Comparison of ENCODE assay signal across 24 cellular contexts in genomic region chr19:8639821-8640401, GRCh38. TPM values are rescaled to one million over a fixed set of nuclear protein-coding genes. Genes with fewer than 3 reads are reported as not detected.
DNase-seq lines count a peak whose midpoint lies in the region; FAIRE-seq and TF ChIP-seq lines count a peak whose summit lies in the region.
"Had no signal": no experiment of that assay in that cellular context is flagged by ENCODE, and none has a peak within 500 bp of the region (broad histone marks: within the 10 kb centered on the region; RNA-seq: fewer than 3 reads in every experiment).

No MANE protein-coding gene starts in this region.

- H3K4me3 ChIP-seq in HL-60 (replicated peaks; ENCODE audit: insufficient read depth, low read length), result no peak overlapping the region; the same call in 1 of the 2 replicates
- H3K4me3 ChIP-seq in SK-N-MC, result no peak overlapping the region
- no peak overlapping the region for H3K4me3 ChIP-seq in hepatocyte
- H3K4me3 ChIP-seq in suprapubic skin, result no peak overlapping the region
- H3K4me3 ChIP-seq: adrenal gland, thoracic aorta had no signal

- DNase-seq in HL-60 (ENCODE audit: low read depth in 1 of 2, low spot score in 1 of 2) (no peak), SK-N-MC (ENCODE audit: low read depth, low spot score) (no peak), hepatocyte (ENCODE audit: low spot score) (no peak), suprapubic skin (ENCODE audit: low spot score in 2 of 2) (no peak), AG08396 (ENCODE audit: low spot score) (no peak), GM12891 (ENCODE audit: insufficient read length, low spot score) (no peak)
- no peak for DNase-seq in activated CD4-positive, CD25-positive, alpha-beta regulatory T cell treated with anti-CD3 and anti-CD28 coated beads, Interleukin-2, amount 50 U/mL, for 72 hours
- DNase-seq: activated effector memory CD4-positive, alpha-beta T cell treated with anti-CD3 and anti-CD28 coated beads, Interleukin-2, amount 50 U/mL, for 16 hours; BE2C; central memory CD4-positive, alpha-beta T cell; effector memory CD4-positive, alpha-beta T cell; GOT3; NCI-H2029 treated with DMSO at 0.1 percent for 48 hours; NCI-H524; occipital lobe had no signal

- H3K36me3 ChIP-seq in SK-N-MC (ENCODE audit: insufficient read depth, low read length), result no peaks in the 10 kb centered on the region
- H3K36me3 ChIP-seq in hepatocyte (replicated peaks; ENCODE audit: insufficient read depth, low read depth), result no peaks in the 10 kb centered on the region
- no peaks in the 10 kb centered on the region for H3K36me3 ChIP-seq in suprapubic skin
- H3K36me3 ChIP-seq: adrenal gland, BE2C, thoracic aorta had no signal

- H3K4me1 ChIP-seq in hepatocyte (ENCODE audit: insufficient read depth) (no peaks in the 10 kb centered on the region), suprapubic skin (peaks cover 10% of the 10 kb centered on the region)
- H3K4me1 ChIP-seq: adrenal gland, BE2C had no signal

- peak overlapping the region; percentile 89 for H3K27ac ChIP-seq in HL-60 (replicated peaks)
- peak overlapping the region; percentile 50 for H3K27ac ChIP-seq in SK-N-MC
- no peak overlapping the region for H3K27ac ChIP-seq in hepatocyte
- peak overlapping the region; percentile 46 for H3K27ac ChIP-seq in suprapubic skin
- H3K27ac ChIP-seq: thoracic aorta had no signal

- no peak for FAIRE-seq in GM12891 (lab: Jason Lieb, UNC)
- FAIRE-seq: D721Med, G401.6 had no signal

- H3K9me2 ChIP-seq in hepatocyte (replicated peaks; ENCODE audit: insufficient read depth), result no peaks in the 10 kb centered on the region

- H2AFZ ChIP-seq in hepatocyte, result no peak overlapping the region

- TF ChIP-seq CTCF in HL-60 (IDR thresholded peaks at IDR 0.05; ENCODE audit: insufficient read depth, low read length) (no peak), hepatocyte (IDR thresholded peaks at IDR 0.05; ENCODE audit: poor library complexity) (no peak), suprapubic skin (IDR thresholded peaks at IDR 0.05) (no peak)

- no peaks in the 10 kb centered on the region for H4K20me1 ChIP-seq in hepatocyte (ENCODE audit: insufficient read depth, poor library complexity, severe bottlenecking)

- TF ChIP-seq POLR2A in suprapubic skin (IDR thresholded peaks at IDR 0.05), result no peak
- TF ChIP-seq POLR2A in GM12891 (IDR thresholded peaks at IDR 0.05; ENCODE audit: low read depth, low read length), result no peak

- TF ChIP-seq EP300 in suprapubic skin (IDR thresholded peaks at IDR 0.05), result no peak

- no peak overlapping the region for H3K9ac ChIP-seq in SK-N-MC (ENCODE audit: insufficient read length)

- H3K27me3 ChIP-seq in HL-60 (ENCODE audit: insufficient read depth, poor library complexity, severe bottlenecking) (no peaks in the 10 kb centered on the region), hepatocyte (no peaks in the 10 kb centered on the region), suprapubic skin (no peaks in the 10 kb centered on the region)
- H3K27me3 ChIP-seq: adrenal gland, BE2C had no signal

- no peaks in the 10 kb centered on the region for H3K79me2 ChIP-seq in hepatocyte

- WGBS in hepatocyte (ENCODE audit: low lambda C conversion rate, missing lambda C conversion rate), result 52% methylated on average over 8 of the region's 8 CpGs
- 35% methylated on average over 8 of the region's 8 CpGs for WGBS in suprapubic skin

- H3K9me3 ChIP-seq in SK-N-MC (ENCODE audit: low read depth, low read length) (no peaks in the 10 kb centered on the region), hepatocyte (ENCODE audit: low read depth) (no peaks in the 10 kb centered on the region), suprapubic skin (peaks cover 4% of the 10 kb centered on the region)
- H3K9me3 ChIP-seq: adrenal gland, BE2C, thoracic aorta had no signal

- H3K4me2 ChIP-seq in hepatocyte, result peak overlapping the region; percentile 57

TF ChIP-seq in GM12891, 5 proteins besides CTCF, POLR2A, EP300 and RAD21:
- TF ChIP-seq POU2F2 (IDR thresholded peaks at IDR 0.05; ENCODE audit: low read depth, low read length) (no peak), PAX5 (IDR thresholded peaks at IDR 0.05; ENCODE audit: insufficient read depth, low read length, severe bottlenecking) (no peak), SPI1 (IDR thresholded peaks at IDR 0.05; ENCODE audit: low read depth, low read length) (no peak), TAF1 (IDR thresholded peaks at IDR 0.05; ENCODE audit: low read depth, low read length) (no peak), POLR2AphosphoS5 (IDR thresholded peaks at IDR 0.05; ENCODE audit: low read depth, low read length) (no peak)

RNA-seq across cellular contexts. Expression of gene NFILZ, which starts 9.5 kb away (rescaled TPM):
- not detected in 2 replicates for total RNA-seq in hepatocyte
- polyA plus RNA-seq in hepatocyte, result not detected in 2 replicates
- total RNA-seq in suprapubic skin, result not detected
- not detected for polyA plus RNA-seq in GM12891 (2012; ENCODE audit: low read depth, missing spikeins)
- total RNA-seq: adrenal gland, fibroblast of lung, left ventricle myocardium superior, occipital lobe, renal cortical epithelial cell, Right ventricle myocardium superior, thoracic aorta had no signal
- polyA plus RNA-seq: adrenal gland, fibroblast of lung, IgD-negative memory B cell had no signal

RNA-seq across cellular contexts. Expression of gene ADAMTS10, which starts 29.4 kb away (rescaled TPM):
- total RNA-seq in hepatocyte (22.1 and 31.9 TPM in 2 replicates), suprapubic skin (10 to 100 TPM in 1 of 4 donors, 1 to 10 TPM in 3; 1.8 to 39.6 (median 6.2) TPM)
- polyA plus RNA-seq in hepatocyte, result 15.8 and 28.5 TPM in 2 replicates
- 0.26 TPM for polyA plus RNA-seq in GM12891 (2012; ENCODE audit: low read depth, missing spikeins)
- polyA plus RNA-seq: IgD-negative memory B cell had no signal

RNA-seq across cellular contexts. Expression of gene ACTL9, which starts 58.7 kb away (rescaled TPM):
- not detected in 2 replicates for total RNA-seq in hepatocyte
- not detected in 2 replicates for polyA plus RNA-seq in hepatocyte
- total RNA-seq in suprapubic skin, result not detected
- not detected for polyA plus RNA-seq in GM12891 (2012; ENCODE audit: low read depth, missing spikeins)
- total RNA-seq: adrenal gland, fibroblast of lung, left ventricle myocardium superior, occipital lobe, renal cortical epithelial cell, Right ventricle myocardium superior, thoracic aorta had no signal
- polyA plus RNA-seq: adrenal gland, fibroblast of lung, IgD-negative memory B cell had no signal
